In the genomic region with DNA sequence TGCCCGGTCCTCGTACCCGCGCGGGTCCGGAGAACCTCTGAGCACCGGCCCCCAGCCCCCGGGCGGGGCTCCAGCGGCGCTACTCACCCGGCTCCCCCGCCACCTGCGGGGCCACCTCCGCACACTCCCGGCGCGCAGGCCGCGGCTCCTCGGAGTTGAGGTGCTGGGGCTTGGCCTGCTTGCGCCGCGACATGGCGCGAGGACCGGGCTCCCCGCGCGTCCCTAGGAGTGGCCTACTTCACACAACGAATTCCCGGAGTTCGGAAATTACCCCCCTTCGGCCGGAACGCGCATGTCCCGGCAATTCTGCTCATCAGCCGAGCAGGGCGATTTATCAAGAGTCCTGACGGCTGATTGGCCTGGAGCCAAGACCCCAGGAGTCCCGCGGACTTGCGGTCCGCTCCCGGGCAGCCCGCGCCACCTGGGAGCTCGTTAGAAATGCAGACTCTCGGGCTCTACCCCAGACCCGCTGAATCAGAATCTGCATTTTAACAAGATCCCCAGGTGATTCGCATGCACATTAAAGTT, we compare ENCODE assay signal across 8 cellular contexts.
DNase-seq lines count a peak whose midpoint lies in the region; ATAC-seq and TF ChIP-seq lines count a peak whose summit lies in the region.

No MANE protein-coding gene starts in this region.

- ATAC-seq in HG02938 (IDR thresholded peaks at IDR 0.05; ENCODE audit: unreplicated experiment): no peak

- H3K9me3 ChIP-seq in iPS-18a (ENCODE audit: control insufficient read depth, low read depth, low read length): no peaks in the 10 kb centered on the region

- H3K27me3 ChIP-seq in iPS-18a (ENCODE audit: control insufficient read depth, insufficient read depth, low read length): peaks cover 60% of the 10 kb centered on the region

- H3K4me1 ChIP-seq in iPS-18a (ENCODE audit: control insufficient read depth, low read depth, low read length): peaks cover 15% of the 10 kb centered on the region

- H3K36me3 ChIP-seq in iPS-18a (ENCODE audit: control insufficient read depth, low read depth, low read length): no peaks in the 10 kb centered on the region

- DNase-seq in activated CD8-positive, alpha-beta memory T cell treated with anti-CD3 and anti-CD28 coated beads for 24 hours: peak; percentile 58
- no peak for DNase-seq in activated CD8-positive, alpha-beta memory T cell treated with anti-CD3 and anti-CD28 coated beads, Interleukin-2, amount 50 U/mL, for 4 hours
- DNase-seq in astrocyte of the cerebellum (ENCODE audit: low read depth) (no peak), NCI-H1092 treated with DMSO at 0.1 percent for 48 hours (lab: John Stamatoyannopoulos, UW) (no peak), midbrain (lab: John Stamatoyannopoulos, UW) (no peak)
- DNase-seq in stimulated activated CD8-positive, alpha-beta memory T cell treated with anti-CD3 and anti-CD28 coated beads, Interleukin-4, amount 100 ng/mL, for 48 hours: peak; percentile 26

- in situ Hi-C loops in astrocyte of the cerebellum (cut with HindIII; ENCODE audit: low sequenced_read_pairs): no loop called here

- TF ChIP-seq CTCF in astrocyte of the cerebellum (IDR thresholded peaks at IDR 0.05; ENCODE audit: low read depth, low read length, missing control alignments): no peak

- H3K4me3 ChIP-seq in astrocyte of the cerebellum (ENCODE audit: low read depth, low read length) (peak overlapping the region; percentile 55), iPS-18a (ENCODE audit: low read length) (peak overlapping the region; percentile 84)

- H3K9ac ChIP-seq in iPS-18a (ENCODE audit: low read length): peak overlapping the region; percentile 50

- no peak overlapping the region for H3K27ac ChIP-seq in iPS-18a (ENCODE audit: low read length)

Comparison
In these comparisons a context has a peak if more than half of its experiments do, and no peak if none do; other contexts are left out.
1. DNase-seq: peak in activated CD8-positive, alpha-beta memory T cell treated with anti-CD3 and anti-CD28 coated beads for 24 hours (single experiment) and stimulated activated CD8-positive, alpha-beta memory T cell treated with anti-CD3 and anti-CD28 coated beads, Interleukin-4, amount 100 ng/mL, for 48 hours (single experiment); none in activated CD8-positive, alpha-beta memory T cell treated with anti-CD3 and anti-CD28 coated beads, Interleukin-2, amount 50 U/mL, for 4 hours (single experiment), astrocyte of the cerebellum (single experiment), NCI-H1092 treated with DMSO at 0.1 percent for 48 hours (single experiment) and midbrain (single experiment).